Comparison of ENCODE assay signal across 28 cellular contexts in genomic region chr6:39499053-39499452, GRCh38.
"Had no signal": no experiment of that assay in that cellular context is flagged by ENCODE, and none has a peak within 500 bp of the region (broad histone marks: within the 10 kb centered on the region; RNA-seq: fewer than 3 reads in every experiment).

No MANE protein-coding gene starts in this region.

- H3K27ac Mint-ChIP-seq: stimulated activated effector memory CD8-positive, alpha-beta T cell treated with anti-CD3 and anti-CD28 coated beads, Interleukin-12 subunit alpha, Interleukin-12 subunit beta, amount 100 ng/mL, for 72 hours; stimulated activated memory B cell treated with anti-CD40 and anti-IgM and Interleukin-4, amounts not matched to agents 10 μg/mL and 1 μg/mL and 100 μg/mL, for 72 hours; stimulated activated naive B cell treated with anti-CD40 and anti-IgM and Interleukin-4, amounts not matched to agents 10 μg/mL and 1 μg/mL and 100 μg/mL, for 72 hours; stimulated activated naive CD8-positive, alpha-beta T cell treated with anti-CD3 and anti-CD28 coated beads, Interleukin-15, amount 100 ng/mL, for 72 hours; stimulated activated naive CD8-positive, alpha-beta T cell treated with anti-CD3 and anti-CD28 coated beads, Interleukin-15, Interleukin-2, amounts not matched to agents 100 ng/mL and 50 ng/mL, for 24 hours; type B pancreatic cell had no signal

- H3K36me3 Mint-ChIP-seq: stimulated activated effector memory CD8-positive, alpha-beta T cell treated with anti-CD3 and anti-CD28 coated beads, Interleukin-12 subunit alpha, Interleukin-12 subunit beta, amount 100 ng/mL, for 72 hours; type B pancreatic cell had no signal

- ATAC-seq: stimulated activated effector memory CD8-positive, alpha-beta T cell treated with anti-CD3 and anti-CD28 coated beads, Interleukin-12 subunit alpha, Interleukin-12 subunit beta, amount 100 ng/mL, for 72 hours; stimulated activated memory B cell treated with anti-CD40 and anti-IgM and Interleukin-4, amounts not matched to agents 10 μg/mL and 1 μg/mL and 100 μg/mL, for 72 hours; stimulated activated naive CD8-positive, alpha-beta T cell treated with anti-CD3 and anti-CD28 coated beads, Interleukin-15, amount 100 ng/mL, for 72 hours; stimulated activated naive CD8-positive, alpha-beta T cell treated with anti-CD3 and anti-CD28 coated beads, Interleukin-15, Interleukin-2, amounts not matched to agents 100 U/mL and 50 U/mL, for 24 hours; upper lobe of right lung had no signal

- H3K4me1 ChIP-seq: testis, uterus, vagina had no signal

- H3K4me3 ChIP-seq: stomach, suprapubic skin, testis, thoracic aorta, thyroid gland, tibial artery, tibial nerve, transverse colon, upper lobe of left lung, upper lobe of right lung, uterus, vagina had no signal

- H3K9me3 ChIP-seq: testis, thyroid gland, uterus had no signal

- H3K27ac ChIP-seq: stomach, suprapubic skin, testis, thoracic aorta, thyroid gland, tibial artery, tibial nerve, transverse colon, upper lobe of left lung, upper lobe of right lung, vagina had no signal

- H3K4me1 Mint-ChIP-seq: stimulated activated effector memory CD8-positive, alpha-beta T cell treated with anti-CD3 and anti-CD28 coated beads, Interleukin-12 subunit alpha, Interleukin-12 subunit beta, amount 100 ng/mL, for 72 hours; stimulated activated memory B cell treated with anti-CD40 and anti-IgM and Interleukin-4, amounts not matched to agents 10 μg/mL and 1 μg/mL and 100 μg/mL, for 72 hours; stimulated activated naive B cell treated with anti-CD40 and anti-IgM and Interleukin-4, amounts not matched to agents 10 μg/mL and 1 μg/mL and 100 μg/mL, for 72 hours; stimulated activated naive CD8-positive, alpha-beta T cell treated with anti-CD3 and anti-CD28 coated beads, Interleukin-15, amount 100 ng/mL, for 72 hours had no signal

- H3K27me3 ChIP-seq: stomach, suprapubic skin, testis, thyroid gland, tibial artery, tibial nerve, transverse colon, upper lobe of left lung, upper lobe of right lung, uterus, vagina had no signal

- H3K4me3 Mint-ChIP-seq: stimulated activated effector memory CD8-positive, alpha-beta T cell treated with anti-CD3 and anti-CD28 coated beads, Interleukin-12 subunit alpha, Interleukin-12 subunit beta, amount 100 ng/mL, for 72 hours; stimulated activated memory B cell treated with anti-CD40 and anti-IgM and Interleukin-4, amounts not matched to agents 10 μg/mL and 1 μg/mL and 100 μg/mL, for 72 hours; stimulated activated naive B cell treated with anti-CD40 and anti-IgM and Interleukin-4, amounts not matched to agents 10 μg/mL and 1 μg/mL and 100 μg/mL, for 72 hours; stimulated activated naive CD8-positive, alpha-beta T cell treated with anti-CD3 and anti-CD28 coated beads, Interleukin-15, amount 100 ng/mL, for 72 hours; stimulated activated naive CD8-positive, alpha-beta T cell treated with anti-CD3 and anti-CD28 coated beads, Interleukin-15, Interleukin-2, amounts not matched to agents 100 ng/mL and 50 ng/mL, for 24 hours; type B pancreatic cell had no signal

- H3K36me3 ChIP-seq: stomach, suprapubic skin, thoracic aorta, thyroid gland, tibial artery, tibial nerve, transverse colon, upper lobe of left lung, upper lobe of right lung, uterus, vagina had no signal

- DNase-seq: stimulated activated CD4-positive, alpha-beta T cell treated with anti-CD3 and anti-CD28 coated beads, Interleukin-2, amount 100 ng/mL, for 48 hours; stimulated activated CD4-positive, alpha-beta T cell treated with anti-CD3 and anti-CD28 coated beads, Interleukin-4, amount 100 ng/mL, for 1 hour; stimulated activated CD4-positive, alpha-beta T cell treated with anti-CD3 and anti-CD28 coated beads, Interleukin-4, amount 100 ng/mL, for 24 hours; stimulated activated CD4-positive, alpha-beta T cell treated with anti-CD3 and anti-CD28 coated beads, Interleukin-4, amount 100 ng/mL, for 4 hours; stimulated activated CD8-positive, alpha-beta memory T cell treated with anti-CD3 and anti-CD28 coated beads, Interleukin-4, amount 100 ng/mL, for 48 hours; stimulated activated naive B cell treated with anti-CD40 and anti-IgM and Interleukin-4, amounts not matched to agents 10 μg/mL and 1 μg/mL and 100 μg/mL, for 72 hours; stimulated activated naive CD4-positive, alpha-beta T cell; stimulated activated naive CD4-positive, alpha-beta T cell treated with Interleukin-2 at 50 U/mL for 16 hours; stimulated activated naive CD8-positive, alpha-beta T cell treated with anti-CD3 and anti-CD28 coated beads, Interleukin-15, amount 100 ng/mL, for 72 hours; stimulated activated naive CD8-positive, alpha-beta T cell treated with anti-CD3 and anti-CD28 coated beads, Interleukin-15, Interleukin-2, amounts not matched to agents 100 U/mL and 50 U/mL, for 24 hours; stomach; substantia nigra; testis; thyroid gland; tibial artery; transverse colon; upper lobe of left lung; upper lobe of right lung; uterus had no signal

- FAIRE-seq: urothelium cell line had no signal
